In genomic region chr7:2824678-2825461, GRCh38 we compare ENCODE assay signal across 8 cellular contexts. TPM values are rescaled to one million over a fixed set of nuclear protein-coding genes. Genes with fewer than 3 reads are reported as not detected.
DNase-seq lines count a peak whose midpoint lies in the region; ATAC-seq and TF ChIP-seq lines count a peak whose summit lies in the region.

No MANE protein-coding gene starts in this region.

- H3K27me3 ChIP-seq in duodenal mucosa (ENCODE audit: control insufficient read depth in 1 of 2, insufficient read depth in 2 of 2, low read length in 2 of 2) (no peaks in the 10 kb centered on the region), transverse colon (no peaks in the 10 kb centered on the region)

- H3K4me1 ChIP-seq in duodenal mucosa (ENCODE audit: control insufficient read depth in 1 of 2, insufficient read depth in 2 of 2, low read length in 2 of 2) = peaks cover 3 to 4% of the 10 kb centered on the region in 2 donors
- H3K4me1 ChIP-seq in transverse colon = peaks cover 13 to 38% (median 28%) of the 10 kb centered on the region in 4 donors

- TF ChIP-seq EP300 in transverse colon (IDR thresholded peaks at IDR 0.05; ENCODE audit: low read depth) = no peak

- peak overlapping the region; percentile 5 for H3K27ac ChIP-seq in duodenal mucosa (ENCODE audit: low read depth, low read length)
- peak overlapping the region; percentile 7 to 35 (median 22) for H3K27ac ChIP-seq in transverse colon

- TF ChIP-seq POLR2A in transverse colon (IDR thresholded peaks at IDR 0.05) = no peak

- intact Hi-C loops in Right ventricle myocardium superior (cut with DNase I) (no loop called here), Right ventricle myocardium inferior (cut with DNase I) (loop anchor here (2.0 kb wide), 1 partner anchor 20 kb away; no protein-coding TSS in a partner anchor), transverse colon (cut with DNase I; ENCODE audit: low total_unique reads) (no loop called here), head of caudate nucleus (cut with DNase I) (no loop called here)

- TF ChIP-seq CTCF in transverse colon (IDR thresholded peaks at IDR 0.05) = no peak

- POLR2A ChIA-PET in HEK293T (lab: Yijun Ruan, JAX) = no interaction called here

- H3K9ac ChIP-seq in duodenal mucosa (ENCODE audit: low read depth in 1 of 2, low read length in 2 of 2) = no peak overlapping the region

- CTCF ChIA-PET in HEK293T (lab: Yijun Ruan, JAX) = interaction anchor here (0.7 to 1.6 kb wide), 2 partner anchors 10 to 12 kb away, joined by 3 to 4 read pairs; no protein-coding TSS in a partner anchor

- 79 to 86% methylated on average over 5 to 16 of the region's 16 CpGs for WGBS in transverse colon (ENCODE audit: low coverage in 1 of 2), 2 donors

- no peaks in the 10 kb centered on the region for H3K36me3 ChIP-seq in duodenal mucosa (ENCODE audit: control insufficient read depth in 1 of 2, insufficient read depth in 2 of 2, low read length in 2 of 2)
- no peaks in the 10 kb centered on the region for H3K36me3 ChIP-seq in transverse colon

- DNase-seq in Right ventricle myocardium superior = peak; percentile 29
- no peak for DNase-seq in Right ventricle myocardium inferior (ENCODE audit: missing footprints)
- DNase-seq in transverse colon = no peak
- DNase-seq in head of caudate nucleus = no peak
- no peak for DNase-seq in HEK293T (ENCODE audit: extremely low spot score)
- no peak for DNase-seq in NCI-H1436 (lab: John Stamatoyannopoulos, UW)

- no peaks in the 10 kb centered on the region for H3K9me3 ChIP-seq in duodenal mucosa (ENCODE audit: control insufficient read depth in 1 of 2, low read length in 2 of 2)
- H3K9me3 ChIP-seq in transverse colon = no peaks in the 10 kb centered on the region

- H3K4me3 ChIP-seq in duodenal mucosa (ENCODE audit: low read depth in 1 of 2, low read length in 2 of 2) (no peak overlapping the region), transverse colon (no peak overlapping the region)

- no peak for ATAC-seq in Right ventricle myocardium superior (ENCODE audit: poor library complexity)
- ATAC-seq in Right ventricle myocardium inferior = no peak
- ATAC-seq in HG03432 (IDR thresholded peaks at IDR 0.05; ENCODE audit: unreplicated experiment) = peak; percentile 38

- in situ Hi-C loops in transverse colon (cut with MboI; ENCODE audit: low pct_ligation_motif_present in 1 of 4, low pct_unique_long_range_greater_than_20kb in 1 of 4, low sequenced_read_pairs in 3 of 4) = no loop called here

TF ChIP-seq in HEK293T, 16 proteins besides CTCF, POLR2A, EP300 and RAD21:
- TF ChIP-seq HDGF (IDR thresholded peaks at IDR 0.05; ENCODE audit: borderline replicate concordance) (no peak), FOXK2 (IDR thresholded peaks at IDR 0.05) (no peak), L3MBTL2 (conservative IDR thresholded peaks at IDR 0.05) (no peak), TARDBP (IDR thresholded peaks at IDR 0.05) (no peak), ARNT (IDR thresholded peaks at IDR 0.05) (no peak)

RNA-seq across cellular contexts. Expression of gene GNA12, which starts 19.2 kb away (rescaled TPM):
- total RNA-seq in Right ventricle myocardium superior (40.6 TPM), Right ventricle myocardium inferior (40.8 TPM), transverse colon (10 to 100 TPM; 18.9 to 39.6 (median 22.2) TPM)
